Comparison of ENCODE assay signal across 8 cellular contexts in genomic region chr1:19596719-19597462, GRCh38. TPM values are rescaled to one million over a fixed set of nuclear protein-coding genes. Genes with fewer than 3 reads are reported as not detected.
A peak's percentile ranks its signal among the peaks of the same experiment; 100 is the strongest.
DNase-seq lines count a peak whose midpoint lies in the region; ATAC-seq and TF ChIP-seq lines count a peak whose summit lies in the region.

No MANE protein-coding gene starts in this region.

- H3K27me3 ChIP-seq in osteoblast (ENCODE audit: insufficient read depth, low read length), result no peaks in the 10 kb centered on the region
- no peaks in the 10 kb centered on the region for H3K27me3 ChIP-seq in thoracic aorta (replicated peaks; ENCODE audit: insufficient read depth)

- peak overlapping the region; percentile 92 for H2AFZ ChIP-seq in osteoblast (ENCODE audit: low read length)

- H3K9me3 Mint-ChIP-seq in activated naive CD8-positive, alpha-beta T cell treated with anti-CD3 and anti-CD28 coated beads, Interleukin-2, amount 10 ng/mL, durations not matched to agents 7 days and 5 days, result no peaks in the 10 kb centered on the region

- ATAC-seq in HG02678 (IDR thresholded peaks at IDR 0.05; ENCODE audit: unreplicated experiment), result peak; percentile 85
- peak; percentile 84 for ATAC-seq in activated naive CD8-positive, alpha-beta T cell treated with anti-CD3 and anti-CD28 coated beads, Interleukin-2, amount 10 ng/mL, durations not matched to agents 7 days and 5 days (ENCODE audit: low read depth)
- ATAC-seq in thoracic aorta (ENCODE audit: insufficient number of reproducible peaks, low FRiP score, low read depth), result peak; percentile 84

- TF ChIP-seq CTCF in GM12864 (IDR thresholded peaks at IDR 0.05; ENCODE audit: low read depth, low read length, missing control alignments), result no peak
- no peak for TF ChIP-seq CTCF in osteoblast (IDR thresholded peaks at IDR 0.05; ENCODE audit: extremely low read depth, low read depth, low read length)
- TF ChIP-seq CTCF in thoracic aorta (IDR thresholded peaks at IDR 0.05), result no peak

- peaks cover 36% of the 10 kb centered on the region for H4K20me1 ChIP-seq in osteoblast (ENCODE audit: insufficient read depth, low read length)

- H3K9me3 ChIP-seq in osteoblast (ENCODE audit: low read depth, low read length), result no peaks in the 10 kb centered on the region
- H3K9me3 ChIP-seq in thoracic aorta, result no peaks in the 10 kb centered on the region

- peak overlapping the region; percentile 98 for H3K4me2 ChIP-seq in osteoblast (ENCODE audit: insufficient read depth, low read length)

- H3K4me1 ChIP-seq in osteoblast (ENCODE audit: insufficient read depth, low read length), result peaks cover 12% of the 10 kb centered on the region
- H3K4me1 ChIP-seq in thoracic aorta (ENCODE audit: control insufficient read depth in 1 of 2, low read depth in 2 of 2), result peaks cover 13 to 47% of the 10 kb centered on the region in 2 donors

- H3K4me3 Mint-ChIP-seq in activated naive CD8-positive, alpha-beta T cell treated with anti-CD3 and anti-CD28 coated beads, Interleukin-2, amount 10 ng/mL, durations not matched to agents 7 days and 5 days, result peak overlapping the region; percentile 99

- intact Hi-C loops in head of caudate nucleus (cut with DNase I), result loop anchor here (10.0 kb wide), 1 partner anchor 112 kb away; the partner anchor contains the start of gene CAPZB

- H3K4me1 Mint-ChIP-seq in activated naive CD8-positive, alpha-beta T cell treated with anti-CD3 and anti-CD28 coated beads, Interleukin-2, amount 10 ng/mL, durations not matched to agents 7 days and 5 days, result peaks cover 39% of the 10 kb centered on the region

- POLR2A ChIA-PET in activated naive CD8-positive, alpha-beta T cell treated with anti-CD3 and anti-CD28 coated beads, Interleukin-2, amount 10 ng/mL, durations not matched to agents 7 days and 5 days (lab: Charles Lee), result interaction anchor here (0.8 to 5.9 kb wide), 10 partner anchors 9 to 235 kb away, joined by 3 to 40 read pairs (median 4); partner anchors contain the start of genes CAPZB and NBL1

- peak overlapping the region; percentile 100 for H3K27ac Mint-ChIP-seq in activated naive CD8-positive, alpha-beta T cell treated with anti-CD3 and anti-CD28 coated beads, Interleukin-2, amount 10 ng/mL, durations not matched to agents 7 days and 5 days

- H3K36me3 Mint-ChIP-seq in activated naive CD8-positive, alpha-beta T cell treated with anti-CD3 and anti-CD28 coated beads, Interleukin-2, amount 10 ng/mL, durations not matched to agents 7 days and 5 days, result peaks cover 15% of the 10 kb centered on the region

- peak overlapping the region; percentile 91 for H3K27ac ChIP-seq in osteoblast (ENCODE audit: low read depth, low read length)
- peak overlapping the region; percentile 86 to 90 for H3K27ac ChIP-seq in thoracic aorta

- peak overlapping the region; percentile 88 for H3K4me3 ChIP-seq in GM12864 (ENCODE audit: low read depth, low read length)
- peak overlapping the region; percentile 92 for H3K4me3 ChIP-seq in osteoblast (ENCODE audit: insufficient read depth, low read length)
- H3K4me3 ChIP-seq in thoracic aorta, result peak overlapping the region; percentile 82

- DNase-seq in GM12864 (ENCODE audit: low read depth), result peak; percentile 98
- DNase-seq in NCI-H1105 treated with DMSO at 0.1 percent for 48 hours (lab: John Stamatoyannopoulos, UW), result peak; percentile 99
- peak; percentile 99 for DNase-seq in SKM-1 treated with dmso at 0.1 percent for 144 hours (lab: John Stamatoyannopoulos, UW; ENCODE audit: unreplicated experiment)
- DNase-seq in activated naive CD8-positive, alpha-beta T cell treated with anti-CD3 and anti-CD28 coated beads, Interleukin-2, amount 10 ng/mL, durations not matched to agents 7 days and 5 days, result peak; percentile 93
- peak; percentile 92 to 99 (median 96) for DNase-seq in head of caudate nucleus
- DNase-seq in osteoblast (ENCODE audit: insufficient read length, low spot score, missing footprints), result peak; percentile 97
- DNase-seq in thoracic aorta (ENCODE audit: low spot score), result peak; percentile 94

- H3K79me2 ChIP-seq in osteoblast (ENCODE audit: insufficient read depth, low read length), result peaks cover 51% of the 10 kb centered on the region

- H3K27me3 Mint-ChIP-seq in activated naive CD8-positive, alpha-beta T cell treated with anti-CD3 and anti-CD28 coated beads, Interleukin-2, amount 10 ng/mL, durations not matched to agents 7 days and 5 days, result no peaks in the 10 kb centered on the region

- H3K36me3 ChIP-seq in osteoblast (ENCODE audit: insufficient read depth, low read length), result peaks cover 13% of the 10 kb centered on the region
- H3K36me3 ChIP-seq in thoracic aorta, result no peaks in the 10 kb centered on the region

RNA-seq across cellular contexts. Expression of gene NBL1, which starts 47.2 kb away (rescaled TPM):
- 10 to 100 TPM; 35.3 to 36.0 TPM for total RNA-seq in activated naive CD8-positive, alpha-beta T cell treated with anti-CD3 and anti-CD28 coated beads, Interleukin-2, amount 10 ng/mL, durations not matched to agents 7 days and 5 days
- total RNA-seq in osteoblast, result 88.7 and 114 TPM in 2 replicates
- total RNA-seq in thoracic aorta, result 10 to 100 TPM; 77.0 to 82.0 TPM

Comparison
In these comparisons a context has a peak if more than half of its experiments do, and no peak if none do; other contexts are left out.
1. Peak in every context shown above with its lines: DNase-seq, ATAC-seq, H3K4me3 ChIP-seq and H3K27ac ChIP-seq.